Comparison of ENCODE assay signal across 11 cellular contexts in the genomic region with DNA sequence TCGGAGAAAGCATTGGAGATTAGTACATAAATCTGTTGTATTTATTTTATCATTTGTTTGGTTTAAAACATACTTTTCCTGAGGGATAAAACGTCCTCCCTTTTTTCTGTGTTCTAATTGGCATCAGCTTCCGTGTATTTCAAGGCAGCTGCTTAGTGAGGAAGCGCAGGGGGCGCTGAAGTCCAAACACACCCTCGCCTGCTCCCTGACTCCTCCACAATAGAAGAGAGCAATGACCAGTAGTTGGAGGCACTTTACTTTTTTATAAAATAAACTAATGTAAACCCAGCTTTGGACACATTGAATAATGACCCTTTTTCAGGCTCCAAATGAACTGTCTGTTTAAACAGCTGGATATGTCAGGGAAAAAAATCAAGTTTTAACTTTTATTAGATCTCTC.
DNase-seq lines count a peak whose midpoint lies in the region; TF ChIP-seq lines count a peak whose summit lies in the region.
"Had no signal": no experiment of that assay in that cellular context is flagged by ENCODE, and none has a peak within 500 bp of the region (broad histone marks: within the 10 kb centered on the region; RNA-seq: fewer than 3 reads in every experiment).

No MANE protein-coding gene starts in this region.

- TF ChIP-seq CTCF in Caco-2 (IDR thresholded peaks at IDR 0.05; ENCODE audit: insufficient read depth in 1 of 2, low read depth in 1 of 2, low read length in 1 of 2, severe bottlenecking in 1 of 2, unreplicated experiment in 1 of 2) (peak; percentile 19 to 47), prostate gland (IDR thresholded peaks at IDR 0.05) (peak in 2 of 4 experiments; percentile 27 to 36)

- WGBS in trophoblast cell (ENCODE audit: extremely low coverage, insufficient coverage, insufficient read length) = no CpG with 5 or more reads among the region's 6 CpGs
- 21% methylated on average over 6 of the region's 6 CpGs for WGBS in prostate gland

- H3K36me3 ChIP-seq in Caco-2 (ENCODE audit: control insufficient read depth, insufficient read depth, low read length) (no peaks in the 10 kb centered on the region), trophoblast cell (ENCODE audit: control insufficient read depth in 1 of 2, insufficient read depth in 2 of 2, low read length in 2 of 2) (no peaks in the 10 kb centered on the region), prostate gland (no peaks in the 10 kb centered on the region)
- H3K36me3 ChIP-seq: neutrophil had no signal

- no peak overlapping the region for H3K4ac ChIP-seq in trophoblast cell (ENCODE audit: low read depth, low read length)

- intact Hi-C loops in Caco-2 (cut with micrococcal nuclease; ENCODE audit: unreplicated experiment) (loop anchor here (1.0 to 2.0 kb wide), 2 partner anchors 55 to 81 kb away; no protein-coding TSS in a partner anchor), prostate gland (cut with DNase I) (no loop called here)

- H3K79me1 ChIP-seq in trophoblast cell (ENCODE audit: low read length) = no peaks in the 10 kb centered on the region

- H2AK5ac ChIP-seq in trophoblast cell (ENCODE audit: low read length) = no peak overlapping the region

- no peaks in the 10 kb centered on the region for H3K4me1 Mint-ChIP-seq in Caco-2 (ENCODE audit: low read depth, unreplicated experiment)

- CTCF ChIA-PET in Caco-2 (lab: Charles Lee) = interaction anchor here (0.7 to 1.4 kb wide), 4 partner anchors 17 to 54 kb away, joined by 4 to 6 read pairs (median 6); no protein-coding TSS in a partner anchor

- no peak overlapping the region for H3K9ac ChIP-seq in trophoblast cell (ENCODE audit: low read length)

- H2BK12ac ChIP-seq in trophoblast cell (ENCODE audit: low read length) = no peak overlapping the region

- no peaks in the 10 kb centered on the region for H3K36me3 Mint-ChIP-seq in Caco-2 (ENCODE audit: insufficient read depth, unreplicated experiment)

- DNase-seq in Caco-2 (peak in 1 of 2 experiments; percentile 25), NCI-H2081 treated with DMSO at 0.1 percent for 48 hours (lab: John Stamatoyannopoulos, UW) (peak; percentile 52), cerebellar cortex (ENCODE audit: low spot score) (peak; percentile 42), lung microvascular endothelial cell (ENCODE audit: low read depth in 2 of 2) (peak; percentile 43 to 45), trophoblast cell (no peak), GM19238 (ENCODE audit: insufficient read length, low spot score) (no peak), DMS114 treated with DMSO at 0.1 percent for 48 hours (lab: John Stamatoyannopoulos, UW; ENCODE audit: unreplicated experiment) (no peak), prostate gland (ENCODE audit: low spot score) (no peak)
- DNase-seq: activated naive CD4-positive, alpha-beta T cell treated with anti-CD3 and anti-CD28 coated beads, Interleukin-2, amount 50 U/mL, for 16 hours; NCI-H1436 had no signal

- H3K4me3 Mint-ChIP-seq in Caco-2 (ENCODE audit: unreplicated experiment) = no peak overlapping the region

- H3K23ac ChIP-seq in trophoblast cell (ENCODE audit: low read length) = no peak overlapping the region

- H3K79me2 ChIP-seq in trophoblast cell (ENCODE audit: control insufficient read depth, insufficient read depth, low read length, poor library complexity) = no peaks in the 10 kb centered on the region

- H3K18ac ChIP-seq in trophoblast cell (ENCODE audit: low read length) = no peak overlapping the region

- H3K27me3 Mint-ChIP-seq in Caco-2 (ENCODE audit: insufficient read depth, unreplicated experiment) = no peaks in the 10 kb centered on the region

- H3K4me1 ChIP-seq in Caco-2 (peaks cover 39% of the 10 kb centered on the region), trophoblast cell (ENCODE audit: control insufficient read depth in 1 of 2, insufficient read depth in 2 of 2, low read length in 2 of 2) (peaks cover 0 to 3% of the 10 kb centered on the region in 2 experiments), prostate gland (replicated peaks) (no peaks in the 10 kb centered on the region)

- H3K27ac ChIP-seq in trophoblast cell (ENCODE audit: low read depth, low read length) (no peak overlapping the region), prostate gland (no peak overlapping the region)
- H3K27ac ChIP-seq: neutrophil had no signal

- POLR2A ChIA-PET in Caco-2 (lab: Charles Lee) = no interaction called here

- no peak overlapping the region for H4K8ac ChIP-seq in trophoblast cell (ENCODE audit: low read depth, low read length)

- H3K27ac Mint-ChIP-seq in Caco-2 (ENCODE audit: unreplicated experiment) = no peak overlapping the region

- BruUV-seq in Caco-2 (replicated peaks; lab: Mats Ljungman, UMichigan) = no TSS peak

- H4K91ac ChIP-seq in trophoblast cell (ENCODE audit: low read depth, low read length) = no peak overlapping the region

- H4K12ac ChIP-seq in trophoblast cell (ENCODE audit: low read depth, low read length) = no peak overlapping the region

- H2BK5ac ChIP-seq in trophoblast cell (ENCODE audit: low read depth, low read length, poor library complexity) = no peak overlapping the region

- H3K4me3 ChIP-seq in Caco-2 (ENCODE audit: low read depth, low read length) (no peak overlapping the region), trophoblast cell (ENCODE audit: low read depth, low read length) (no peak overlapping the region), prostate gland (no peak overlapping the region)

- no peak overlapping the region for H2AFZ ChIP-seq in trophoblast cell (ENCODE audit: insufficient read depth, low read length, poor library complexity)

- TF ChIP-seq POLR2A in prostate gland (IDR thresholded peaks at IDR 0.05) = no peak

- H3K27me3 ChIP-seq in Caco-2 (replicated peaks; ENCODE audit: control insufficient read depth, insufficient read depth, low read length) (no peaks in the 10 kb centered on the region), trophoblast cell (ENCODE audit: insufficient read depth, low read length) (no peaks in the 10 kb centered on the region), prostate gland (replicated peaks; ENCODE audit: insufficient read depth) (no peaks in the 10 kb centered on the region)
- H3K27me3 ChIP-seq: neutrophil had no signal

- no peak overlapping the region for H3K4me2 ChIP-seq in trophoblast cell (ENCODE audit: low read length)

- H3K9me3 ChIP-seq in Caco-2 = no peaks in the 10 kb centered on the region
- no peaks in the 10 kb centered on the region for H3K9me3 ChIP-seq in trophoblast cell (ENCODE audit: insufficient read depth, low read depth, low read length)
- H3K9me3 ChIP-seq in prostate gland = no peaks in the 10 kb centered on the region
- H3K9me3 ChIP-seq: neutrophil had no signal

- H3K14ac ChIP-seq in trophoblast cell (ENCODE audit: low read length) = no peak overlapping the region

- H2BK120ac ChIP-seq in trophoblast cell (ENCODE audit: insufficient read depth, low read length, poor library complexity) = no peak overlapping the region

- peaks cover 9% of the 10 kb centered on the region for H3K9me3 Mint-ChIP-seq in Caco-2 (ENCODE audit: unreplicated experiment)

Comparison
In these comparisons a context has a peak if more than half of its experiments do, and no peak if none do; other contexts are left out.
1. DNase-seq: peak in NCI-H2081 treated with DMSO at 0.1 percent for 48 hours (single experiment), cerebellar cortex (single experiment) and lung microvascular endothelial cell (2 of 2); none in trophoblast cell (0 of 2), GM19238 (single experiment), DMS114 treated with DMSO at 0.1 percent for 48 hours (single experiment) and prostate gland (single experiment).